ENCODE assay signal across 1 cellular context in genomic region chr12:15629108-15629507, GRCh38.
TF ChIP-seq lines count a peak whose summit lies in the region.

No MANE protein-coding gene starts in this region.

TF ChIP-seq in HepG2, 621 proteins besides CTCF, POLR2A, EP300 and RAD21 (continued from another document and continues in another):
- TF ChIP-seq MAZ (IDR thresholded peaks at IDR 0.05; ENCODE audit: borderline replicate concordance, low read depth, low read length) (no peak), MAZ (CRISPR knock-in tag; IDR thresholded peaks at IDR 0.05; ENCODE audit: low read depth) (no peak), NCOR1 (IDR thresholded peaks at IDR 0.05; ENCODE audit: borderline replicate concordance, low read length) (peak; percentile 93), ZNF660 (CRISPR knock-in tag; IDR thresholded peaks at IDR 0.05; ENCODE audit: borderline replicate concordance, low read depth) (no peak), TCF12 (IDR thresholded peaks at IDR 0.05) (no peak), TCF12 (CRISPR knock-in tag; IDR thresholded peaks at IDR 0.05) (no peak), NFYC (CRISPR knock-in tag; IDR thresholded peaks at IDR 0.05) (no peak), SPEN (CRISPR knock-in tag; IDR thresholded peaks at IDR 0.05; ENCODE audit: low read depth) (no peak), TP53 (CRISPR knock-in tag; conservative IDR thresholded peaks at IDR 0.05) (no peak), HNF4A (CRISPR knock-in tag; IDR thresholded peaks at IDR 0.05) (peak; percentile 96), ZFP1 (CRISPR knock-in tag; IDR thresholded peaks at IDR 0.05) (no peak), ARID3A (IDR thresholded peaks at IDR 0.05; ENCODE audit: low read depth, low read length) (peak; percentile 84), WIZ (CRISPR knock-in tag; IDR thresholded peaks at IDR 0.05) (no peak), ZNF101 (CRISPR knock-in tag; IDR thresholded peaks at IDR 0.05; ENCODE audit: borderline replicate concordance, low read depth) (no peak), REXO4 (CRISPR knock-in tag; IDR thresholded peaks at IDR 0.05; ENCODE audit: borderline replicate concordance) (no peak), NR2F6 (IDR thresholded peaks at IDR 0.05) (no peak), NR2F6 (CRISPR knock-in tag; IDR thresholded peaks at IDR 0.05) (peak; percentile 63; the same call in 1 of the 2 replicates), ZNF878 (CRISPR knock-in tag; IDR thresholded peaks at IDR 0.05) (no peak), TAF1 (CRISPR knock-in tag; IDR thresholded peaks at IDR 0.05) (no peak), ZNF335 (CRISPR knock-in tag; IDR thresholded peaks at IDR 0.05) (no peak), FOSL1 (CRISPR knock-in tag; IDR thresholded peaks at IDR 0.05; ENCODE audit: borderline replicate concordance) (peak; percentile 64; the same call in 1 of the 2 replicates), ZNF441 (CRISPR knock-in tag; IDR thresholded peaks at IDR 0.05; ENCODE audit: borderline replicate concordance) (0 out of 2 replicates have a peak, but pooled peaks have one; percentile 38), ZNF30 (CRISPR knock-in tag; IDR thresholded peaks at IDR 0.05) (no peak), ZNF468 (CRISPR knock-in tag; IDR thresholded peaks at IDR 0.05) (no peak), NFE2L1 (CRISPR knock-in tag; IDR thresholded peaks at IDR 0.05; ENCODE audit: borderline replicate concordance) (no peak), GMEB2 (CRISPR knock-in tag; IDR thresholded peaks at IDR 0.05; ENCODE audit: low read depth) (no peak), HNRNPUL1 (IDR thresholded peaks at IDR 0.05; ENCODE audit: low read depth, low read length) (no peak), ZSCAN29 (CRISPR knock-in tag; conservative IDR thresholded peaks at IDR 0.05) (no peak), NCOA5 (CRISPR knock-in tag; IDR thresholded peaks at IDR 0.05) (no peak), REPIN1 (CRISPR knock-in tag; IDR thresholded peaks at IDR 0.05; ENCODE audit: borderline replicate concordance, low read depth) (peak; percentile 35; the same call in 1 of the 2 replicates), LCORL (IDR thresholded peaks at IDR 0.05) (no peak), LCORL (CRISPR knock-in tag; IDR thresholded peaks at IDR 0.05) (peak; percentile 62; the same call in 1 of the 2 replicates), ZNF235 (CRISPR knock-in tag; IDR thresholded peaks at IDR 0.05; ENCODE audit: borderline replicate concordance) (no peak), KDM5A (IDR thresholded peaks at IDR 0.05; ENCODE audit: borderline replicate concordance, low read length) (peak; percentile 30; the same call in 1 of the 2 replicates), SP5 (CRISPR knock-in tag; IDR thresholded peaks at IDR 0.05; ENCODE audit: borderline replicate concordance, low read depth) (no peak), FOXK1 (CRISPR knock-in tag; IDR thresholded peaks at IDR 0.05; ENCODE audit: borderline replicate concordance, low read depth) (no peak), PITX1 (CRISPR knock-in tag; IDR thresholded peaks at IDR 0.05) (peak; percentile 23; the same call in 1 of the 2 replicates), SIN3A (IDR thresholded peaks at IDR 0.05; ENCODE audit: borderline replicate concordance, low read depth, low read length) (no peak), TEAD3 (CRISPR knock-in tag; optimal IDR thresholded peaks at IDR 0.05; ENCODE audit: borderline replicate concordance) (peak; percentile 98), ZBTB43 (CRISPR knock-in tag; conservative IDR thresholded peaks at IDR 0.05) (no peak), ZSCAN22 (CRISPR knock-in tag; IDR thresholded peaks at IDR 0.05) (no peak), KDM4B (CRISPR knock-in tag; IDR thresholded peaks at IDR 0.05) (no peak), PRPF4 (IDR thresholded peaks at IDR 0.05; ENCODE audit: low read depth, low read length, poor library complexity, severe bottlenecking) (no peak), NKX3-1 (CRISPR knock-in tag; IDR thresholded peaks at IDR 0.05) (no peak)
- TF ChIP-seq, protein P1, sequence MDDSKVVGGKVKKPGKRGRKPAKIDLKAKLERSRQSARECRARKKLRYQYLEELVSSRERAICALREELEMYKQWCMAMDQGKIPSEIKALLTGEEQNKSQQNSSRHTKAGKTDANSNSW (CRISPR knock-in tag; IDR thresholded peaks at IDR 0.05; ENCODE audit: borderline replicate concordance): no peak
- TF ChIP-seq, protein P2, sequence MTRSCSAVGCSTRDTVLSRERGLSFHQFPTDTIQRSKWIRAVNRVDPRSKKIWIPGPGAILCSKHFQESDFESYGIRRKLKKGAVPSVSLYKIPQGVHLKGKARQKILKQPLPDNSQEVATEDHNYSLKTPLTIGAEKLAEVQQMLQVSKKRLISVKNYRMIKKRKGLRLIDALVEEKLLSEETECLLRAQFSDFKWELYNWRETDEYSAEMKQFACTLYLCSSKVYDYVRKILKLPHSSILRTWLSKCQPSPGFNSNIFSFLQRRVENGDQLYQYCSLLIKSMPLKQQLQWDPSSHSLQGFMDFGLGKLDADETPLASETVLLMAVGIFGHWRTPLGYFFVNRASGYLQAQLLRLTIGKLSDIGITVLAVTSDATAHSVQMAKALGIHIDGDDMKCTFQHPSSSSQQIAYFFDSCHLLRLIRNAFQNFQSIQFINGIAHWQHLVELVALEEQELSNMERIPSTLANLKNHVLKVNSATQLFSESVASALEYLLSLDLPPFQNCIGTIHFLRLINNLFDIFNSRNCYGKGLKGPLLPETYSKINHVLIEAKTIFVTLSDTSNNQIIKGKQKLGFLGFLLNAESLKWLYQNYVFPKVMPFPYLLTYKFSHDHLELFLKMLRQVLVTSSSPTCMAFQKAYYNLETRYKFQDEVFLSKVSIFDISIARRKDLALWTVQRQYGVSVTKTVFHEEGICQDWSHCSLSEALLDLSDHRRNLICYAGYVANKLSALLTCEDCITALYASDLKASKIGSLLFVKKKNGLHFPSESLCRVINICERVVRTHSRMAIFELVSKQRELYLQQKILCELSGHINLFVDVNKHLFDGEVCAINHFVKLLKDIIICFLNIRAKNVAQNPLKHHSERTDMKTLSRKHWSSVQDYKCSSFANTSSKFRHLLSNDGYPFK (CRISPR knock-in tag; IDR thresholded peaks at IDR 0.05; ENCODE audit: borderline replicate concordance): no peak
- TF ChIP-seq, protein P3, sequence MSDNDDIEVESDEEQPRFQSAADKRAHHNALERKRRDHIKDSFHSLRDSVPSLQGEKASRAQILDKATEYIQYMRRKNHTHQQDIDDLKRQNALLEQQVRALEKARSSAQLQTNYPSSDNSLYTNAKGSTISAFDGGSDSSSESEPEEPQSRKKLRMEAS (IDR thresholded peaks at IDR 0.05): no peak; the same call in 1 of the 2 replicates
- TF ChIP-seq, protein P4, sequence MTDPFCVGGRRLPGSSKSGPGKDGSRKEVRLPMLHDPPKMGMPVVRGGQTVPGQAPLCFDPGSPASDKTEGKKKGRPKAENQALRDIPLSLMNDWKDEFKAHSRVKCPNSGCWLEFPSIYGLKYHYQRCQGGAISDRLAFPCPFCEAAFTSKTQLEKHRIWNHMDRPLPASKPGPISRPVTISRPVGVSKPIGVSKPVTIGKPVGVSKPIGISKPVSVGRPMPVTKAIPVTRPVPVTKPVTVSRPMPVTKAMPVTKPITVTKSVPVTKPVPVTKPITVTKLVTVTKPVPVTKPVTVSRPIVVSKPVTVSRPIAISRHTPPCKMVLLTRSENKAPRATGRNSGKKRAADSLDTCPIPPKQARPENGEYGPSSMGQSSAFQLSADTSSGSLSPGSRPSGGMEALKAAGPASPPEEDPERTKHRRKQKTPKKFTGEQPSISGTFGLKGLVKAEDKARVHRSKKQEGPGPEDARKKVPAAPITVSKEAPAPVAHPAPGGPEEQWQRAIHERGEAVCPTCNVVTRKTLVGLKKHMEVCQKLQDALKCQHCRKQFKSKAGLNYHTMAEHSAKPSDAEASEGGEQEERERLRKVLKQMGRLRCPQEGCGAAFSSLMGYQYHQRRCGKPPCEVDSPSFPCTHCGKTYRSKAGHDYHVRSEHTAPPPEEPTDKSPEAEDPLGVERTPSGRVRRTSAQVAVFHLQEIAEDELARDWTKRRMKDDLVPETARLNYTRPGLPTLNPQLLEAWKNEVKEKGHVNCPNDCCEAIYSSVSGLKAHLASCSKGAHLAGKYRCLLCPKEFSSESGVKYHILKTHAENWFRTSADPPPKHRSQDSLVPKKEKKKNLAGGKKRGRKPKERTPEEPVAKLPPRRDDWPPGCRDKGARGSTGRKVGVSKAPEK (CRISPR knock-in tag; IDR thresholded peaks at IDR 0.05; ENCODE audit: borderline replicate concordance): no peak
- TF ChIP-seq, protein P5, sequence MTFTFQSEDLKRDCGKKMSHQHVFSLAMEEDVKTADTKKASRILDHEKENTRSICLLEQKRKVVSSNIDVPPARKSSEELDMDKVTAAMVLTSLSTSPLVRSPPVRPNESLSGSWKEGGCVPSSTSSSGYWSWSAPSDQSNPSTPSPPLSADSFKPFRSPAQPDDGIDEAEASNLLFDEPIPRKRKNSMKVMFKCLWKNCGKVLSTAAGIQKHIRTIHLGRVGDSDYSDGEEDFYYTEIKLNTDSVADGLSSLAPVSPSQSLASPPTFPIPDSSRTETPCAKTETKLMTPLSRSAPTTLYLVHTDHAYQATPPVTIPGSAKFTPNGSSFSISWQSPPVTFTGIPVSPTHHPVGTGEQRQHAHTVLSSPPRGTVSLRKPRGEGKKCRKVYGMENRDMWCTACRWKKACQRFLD (CRISPR knock-in tag; IDR thresholded peaks at IDR 0.05; ENCODE audit: borderline replicate concordance): no peak
- TF ChIP-seq, protein P6, sequence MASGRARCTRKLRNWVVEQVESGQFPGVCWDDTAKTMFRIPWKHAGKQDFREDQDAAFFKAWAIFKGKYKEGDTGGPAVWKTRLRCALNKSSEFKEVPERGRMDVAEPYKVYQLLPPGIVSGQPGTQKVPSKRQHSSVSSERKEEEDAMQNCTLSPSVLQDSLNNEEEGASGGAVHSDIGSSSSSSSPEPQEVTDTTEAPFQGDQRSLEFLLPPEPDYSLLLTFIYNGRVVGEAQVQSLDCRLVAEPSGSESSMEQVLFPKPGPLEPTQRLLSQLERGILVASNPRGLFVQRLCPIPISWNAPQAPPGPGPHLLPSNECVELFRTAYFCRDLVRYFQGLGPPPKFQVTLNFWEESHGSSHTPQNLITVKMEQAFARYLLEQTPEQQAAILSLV (CRISPR knock-in tag; IDR thresholded peaks at IDR 0.05; ENCODE audit: borderline replicate concordance): no peak
- TF ChIP-seq, protein P7, sequence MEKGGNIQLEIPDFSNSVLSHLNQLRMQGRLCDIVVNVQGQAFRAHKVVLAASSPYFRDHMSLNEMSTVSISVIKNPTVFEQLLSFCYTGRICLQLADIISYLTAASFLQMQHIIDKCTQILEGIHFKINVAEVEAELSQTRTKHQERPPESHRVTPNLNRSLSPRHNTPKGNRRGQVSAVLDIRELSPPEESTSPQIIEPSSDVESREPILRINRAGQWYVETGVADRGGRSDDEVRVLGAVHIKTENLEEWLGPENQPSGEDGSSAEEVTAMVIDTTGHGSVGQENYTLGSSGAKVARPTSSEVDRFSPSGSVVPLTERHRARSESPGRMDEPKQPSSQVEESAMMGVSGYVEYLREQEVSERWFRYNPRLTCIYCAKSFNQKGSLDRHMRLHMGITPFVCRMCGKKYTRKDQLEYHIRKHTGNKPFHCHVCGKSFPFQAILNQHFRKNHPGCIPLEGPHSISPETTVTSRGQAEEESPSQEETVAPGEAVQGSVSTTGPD (CRISPR knock-in tag; IDR thresholded peaks at IDR 0.05): no peak
